Comparison of ENCODE assay signal across 7 cellular contexts in the genomic region with DNA sequence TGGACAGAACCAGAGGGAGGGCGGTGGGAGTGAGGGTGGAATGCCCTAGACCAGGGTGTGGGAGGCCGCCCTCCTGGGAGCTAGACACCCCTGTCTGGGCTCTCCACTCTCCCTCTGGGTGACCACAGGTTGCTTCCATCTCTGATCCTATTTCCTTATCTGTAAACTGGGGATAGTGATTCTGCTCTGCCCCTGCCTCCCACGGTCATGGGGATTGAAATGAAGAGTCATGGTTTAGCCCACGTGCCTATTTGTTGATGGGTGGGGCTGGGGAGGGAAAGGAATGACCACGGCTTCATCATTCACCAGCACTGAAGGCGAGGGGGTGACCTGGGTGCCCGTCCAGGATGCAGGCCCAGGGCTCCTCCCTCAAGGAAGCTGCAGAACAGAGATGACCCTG.
"Had no signal": no experiment of that assay in that cellular context is flagged by ENCODE, and none has a peak within 500 bp of the region (broad histone marks: within the 10 kb centered on the region; RNA-seq: fewer than 3 reads in every experiment).

No MANE protein-coding gene starts in this region.

- ATAC-seq: GM23338, HCT116, HepG2 had no signal

- H3K36me3 ChIP-seq: HAP-1 had no signal

- H3K4me2 ChIP-seq: GM23338 had no signal

- H3K4me1 ChIP-seq: HAP-1 had no signal

- H3K27ac ChIP-seq: HL-60 had no signal

- H3K4me3 ChIP-seq: GM23338, HAP-1 had no signal

- DNase-seq: H7, KG1 had no signal

- H2AFZ ChIP-seq: GM23338 had no signal

- FAIRE-seq: HepG2 had no signal

- H3K9me3 ChIP-seq: HAP-1 had no signal
